ENCODE assay signal across 1 cellular context in genomic region chr15:97995881-97996603, GRCh38.
A peak's percentile ranks its signal among the peaks of the same experiment; 100 is the strongest.
TF ChIP-seq lines count a peak whose summit lies in the region.

No MANE protein-coding gene starts in this region.

TF ChIP-seq in K562, 482 proteins besides CTCF, POLR2A, EP300 and RAD21 (continued from another document):
- TF ChIP-seq THAP12 (CRISPR knock-in tag; IDR thresholded peaks at IDR 0.05) (no peak), LCOR (CRISPR knock-in tag; IDR thresholded peaks at IDR 0.05) (0 out of 2 replicates have a peak, but pooled peaks have one; percentile 31), SMC3 (conservative IDR thresholded peaks at IDR 0.05; ENCODE audit: insufficient read depth, low read depth, low read length) (0 out of 2 replicates have a peak, but pooled peaks have one; percentile 10), ZNF699 (CRISPR knock-in tag; IDR thresholded peaks at IDR 0.05; ENCODE audit: insufficient replicate concordance) (no peak)
- TF ChIP-seq, protein P1, sequence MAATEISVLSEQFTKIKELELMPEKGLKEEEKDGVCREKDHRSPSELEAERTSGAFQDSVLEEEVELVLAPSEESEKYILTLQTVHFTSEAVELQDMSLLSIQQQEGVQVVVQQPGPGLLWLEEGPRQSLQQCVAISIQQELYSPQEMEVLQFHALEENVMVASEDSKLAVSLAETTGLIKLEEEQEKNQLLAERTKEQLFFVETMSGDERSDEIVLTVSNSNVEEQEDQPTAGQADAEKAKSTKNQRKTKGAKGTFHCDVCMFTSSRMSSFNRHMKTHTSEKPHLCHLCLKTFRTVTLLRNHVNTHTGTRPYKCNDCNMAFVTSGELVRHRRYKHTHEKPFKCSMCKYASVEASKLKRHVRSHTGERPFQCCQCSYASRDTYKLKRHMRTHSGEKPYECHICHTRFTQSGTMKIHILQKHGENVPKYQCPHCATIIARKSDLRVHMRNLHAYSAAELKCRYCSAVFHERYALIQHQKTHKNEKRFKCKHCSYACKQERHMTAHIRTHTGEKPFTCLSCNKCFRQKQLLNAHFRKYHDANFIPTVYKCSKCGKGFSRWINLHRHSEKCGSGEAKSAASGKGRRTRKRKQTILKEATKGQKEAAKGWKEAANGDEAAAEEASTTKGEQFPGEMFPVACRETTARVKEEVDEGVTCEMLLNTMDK (IDR thresholded peaks at IDR 0.05; ENCODE audit: borderline replicate concordance, insufficient read depth, low read depth, low read length, poor library complexity, severe bottlenecking), result peak; percentile 22
- TF ChIP-seq, protein P2, sequence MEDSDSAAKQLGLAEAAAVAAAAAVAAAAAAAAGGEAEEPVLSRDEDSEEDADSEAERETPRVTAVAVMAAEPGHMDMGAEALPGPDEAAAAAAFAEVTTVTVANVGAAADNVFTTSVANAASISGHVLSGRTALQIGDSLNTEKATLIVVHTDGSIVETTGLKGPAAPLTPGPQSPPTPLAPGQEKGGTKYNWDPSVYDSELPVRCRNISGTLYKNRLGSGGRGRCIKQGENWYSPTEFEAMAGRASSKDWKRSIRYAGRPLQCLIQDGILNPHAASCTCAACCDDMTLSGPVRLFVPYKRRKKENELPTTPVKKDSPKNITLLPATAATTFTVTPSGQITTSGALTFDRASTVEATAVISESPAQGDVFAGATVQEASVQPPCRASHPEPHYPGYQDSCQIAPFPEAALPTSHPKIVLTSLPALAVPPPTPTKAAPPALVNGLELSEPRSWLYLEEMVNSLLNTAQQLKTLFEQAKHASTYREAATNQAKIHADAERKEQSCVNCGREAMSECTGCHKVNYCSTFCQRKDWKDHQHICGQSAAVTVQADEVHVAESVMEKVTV (CRISPR knock-in tag; IDR thresholded peaks at IDR 0.05), result no peak
